In the genomic region with DNA sequence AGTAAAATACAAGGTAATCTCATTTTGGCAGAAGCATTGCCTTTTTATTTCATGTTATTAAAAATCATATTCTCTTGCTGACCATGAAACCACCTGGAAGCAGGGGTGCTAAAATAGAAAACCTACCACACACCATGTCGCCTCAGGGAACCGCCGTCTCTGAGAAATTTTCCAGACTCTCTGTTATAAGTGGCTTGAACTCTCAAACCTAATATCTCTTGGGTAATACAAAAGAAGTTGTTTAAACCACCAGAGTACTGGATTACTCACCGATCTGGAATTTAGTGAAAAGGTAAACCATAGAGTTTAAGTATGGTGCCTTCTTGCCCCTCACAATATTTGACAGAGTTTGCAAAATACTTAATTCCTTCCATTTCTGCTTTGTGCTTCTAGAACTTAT, we compare ENCODE assay signal across 18 cellular contexts. TPM values are rescaled to one million over a fixed set of nuclear protein-coding genes. Genes with fewer than 3 reads are reported as not detected.
A peak's percentile ranks its signal among the peaks of the same experiment; 100 is the strongest.
DNase-seq lines count a peak whose midpoint lies in the region; ATAC-seq, FAIRE-seq and TF ChIP-seq lines count a peak whose summit lies in the region.
"Had no signal": no experiment of that assay in that cellular context is flagged by ENCODE, and none has a peak within 500 bp of the region (broad histone marks: within the 10 kb centered on the region; RNA-seq: fewer than 3 reads in every experiment).

No MANE protein-coding gene starts in this region.

- 69 to 80% (median 71%) methylated on average over 4 of the region's 4 CpGs for WGBS in stomach, 5 donors
- 87 to 93% (median 91%) methylated on average over 4 of the region's 4 CpGs for WGBS in spleen, 5 donors

- peak; percentile 51 for ATAC-seq in upper lobe of right lung

- TF ChIP-seq EP300 in stomach (IDR thresholded peaks at IDR 0.05) = no peak

- peak overlapping the region; percentile 74 for H3K27ac Mint-ChIP-seq in neural crest cell (ENCODE audit: unreplicated experiment)

- intact Hi-C loops in dorsolateral prefrontal cortex (cut with DNase I) (no loop called here), upper lobe of right lung (cut with DNase I) (no loop called here), stomach (cut with DNase I; ENCODE audit: low total_unique reads) (no loop called here), spleen (cut with DNase I; ENCODE audit: low total_unique reads) (no loop called here)

- no peaks in the 10 kb centered on the region for H3K27me3 Mint-ChIP-seq in neural crest cell (ENCODE audit: low read depth)

- peaks cover 14% of the 10 kb centered on the region for H3K4me1 Mint-ChIP-seq in neural crest cell

- H3K9me3 Mint-ChIP-seq in neural crest cell = peaks cover 6% of the 10 kb centered on the region

- H3K4me1 ChIP-seq in SJSA1 (replicated peaks) (peaks cover 38% of the 10 kb centered on the region), upper lobe of right lung (no peaks in the 10 kb centered on the region), stomach (no peaks in the 10 kb centered on the region), spleen (no peaks in the 10 kb centered on the region)

- H3K36me3 ChIP-seq in SJSA1 (no peaks in the 10 kb centered on the region), upper lobe of right lung (no peaks in the 10 kb centered on the region), stomach (no peaks in the 10 kb centered on the region), spleen (no peaks in the 10 kb centered on the region)

- no peak for TF ChIP-seq POLR2A in stomach (IDR thresholded peaks at IDR 0.05)
- TF ChIP-seq POLR2A in H54 (IDR thresholded peaks at IDR 0.05; ENCODE audit: low read depth, low read length) = no peak
- no peak for TF ChIP-seq POLR2A in spleen (IDR thresholded peaks at IDR 0.05)

- H3K27ac ChIP-seq in SJSA1 = peak overlapping the region; percentile 67
- H3K27ac ChIP-seq in dorsolateral prefrontal cortex = peak overlapping the region in 52 of 59 donors; percentile 56 to 94 (median 86)
- H3K27ac ChIP-seq in upper lobe of right lung = no peak overlapping the region
- no peak overlapping the region for H3K27ac ChIP-seq in stomach
- H3K27ac ChIP-seq in spleen = no peak overlapping the region
- H3K27ac ChIP-seq: C4-2B had no signal

- H3K4me3 Mint-ChIP-seq in neural crest cell = no peak overlapping the region

- H3K36me3 Mint-ChIP-seq in neural crest cell (ENCODE audit: low read depth) = no peaks in the 10 kb centered on the region

- H3K4me3 ChIP-seq in SJSA1 (no peak overlapping the region), dorsolateral prefrontal cortex (no peak overlapping the region), upper lobe of right lung (no peak overlapping the region), stomach (no peak overlapping the region), spleen (no peak overlapping the region)

- FAIRE-seq in H54 (lab: Jason Lieb, UNC) = no peak
- FAIRE-seq: H1 had no signal

- DNase-seq in SJSA1 (ENCODE audit: low read depth in 1 of 2, low spot score in 2 of 2) (no peak), dorsolateral prefrontal cortex (no peak), neural crest cell (ENCODE audit: low read depth, low spot score) (no peak), upper lobe of right lung (no peak), stomach (no peak), H54 (ENCODE audit: insufficient read length, low spot score) (no peak), spleen (no peak)
- DNase-seq: AML-193, DMS79 treated with DMSO at 0.1 percent for 48 hours, NCI-H1105, NCI-H1694, NCI-H2081 treated with DMSO at 0.1 percent for 48 hours, NCI-H446 treated with DMSO at 0.1 percent for 48 hours, SHP77 had no signal

- H3K27me3 ChIP-seq in SJSA1 (replicated peaks) = no peaks in the 10 kb centered on the region
- no peaks in the 10 kb centered on the region for H3K27me3 ChIP-seq in dorsolateral prefrontal cortex
- H3K27me3 ChIP-seq in upper lobe of right lung = no peaks in the 10 kb centered on the region
- H3K27me3 ChIP-seq in stomach = no peaks in the 10 kb centered on the region
- no peaks in the 10 kb centered on the region for H3K27me3 ChIP-seq in spleen (replicated peaks in 1 of 7)

- H3K9me3 ChIP-seq in SJSA1 (replicated peaks) = no peaks in the 10 kb centered on the region
- no peaks in the 10 kb centered on the region for H3K9me3 ChIP-seq in upper lobe of right lung
- H3K9me3 ChIP-seq in stomach = no peaks in the 10 kb centered on the region
- no peaks in the 10 kb centered on the region for H3K9me3 ChIP-seq in spleen

- TF ChIP-seq CTCF in dorsolateral prefrontal cortex (IDR thresholded peaks at IDR 0.05 in 54 of 56, conservative IDR thresholded peaks at IDR 0.05 in 2 of 56; ENCODE audit: low read depth in 1 of 56, partially characterized antibody in 56 of 56) (no peak), neural crest cell (conservative IDR thresholded peaks at IDR 0.05) (no peak), upper lobe of right lung (IDR thresholded peaks at IDR 0.05) (no peak), stomach (IDR thresholded peaks at IDR 0.05) (no peak), spleen (IDR thresholded peaks at IDR 0.05 in 8 of 11, conservative IDR thresholded peaks at IDR 0.05 in 3 of 11) (no peak)

RNA-seq across cellular contexts. Expression of gene ENPP6, which starts 27.7 kb away (rescaled TPM):
- not detected in 2 replicates for total RNA-seq in SJSA1 (2014; rRNA removed; shearing (Covaris generic))
- total RNA-seq in dorsolateral prefrontal cortex = 10 to 100 TPM in 35 of 120 experiments, 1 to 10 TPM in 85; 1.8 to 35.2 (median 8.0) TPM
- total RNA-seq in neural crest cell = not detected in 2 replicates
- total RNA-seq in upper lobe of right lung = 0.12 TPM
- total RNA-seq in stomach = 1 to 10 TPM in 1 of 5 donors, not detected in 4; 3.5 TPM
- polyA plus RNA-seq in stomach = under 1 TPM; 0.25 to 0.93 (median 0.46) TPM
- 1 to 10 TPM in 5 of 7 donors, under 1 TPM in 2; 0.74 to 2.4 (median 1.2) TPM for total RNA-seq in spleen
- polyA plus RNA-seq in spleen = 1 to 10 TPM in 1 of 3 donors, under 1 TPM in 2; 0.23 to 1.3 (median 0.33) TPM
- total RNA-seq: OCI-LY7, RPMI7951 had no signal

Comparison
In these comparisons a context has a peak if more than half of its experiments do, and no peak if none do; other contexts are left out.
1. H3K27ac ChIP-seq: peak in SJSA1 (single experiment) and dorsolateral prefrontal cortex (52 of 59); none in upper lobe of right lung (single experiment), stomach (0 of 5) and spleen (0 of 8).